10 cellular contexts compared by ENCODE assay signal in genomic region chr17:10013360-10014112, GRCh38.
DNase-seq lines count a peak whose midpoint lies in the region; ATAC-seq and TF ChIP-seq lines count a peak whose summit lies in the region.
"Had no signal": no experiment of that assay in that cellular context is flagged by ENCODE, and none has a peak within 500 bp of the region (broad histone marks: within the 10 kb centered on the region; RNA-seq: fewer than 3 reads in every experiment).

No MANE protein-coding gene starts in this region.

- H3K36me3 Mint-ChIP-seq in effector memory CD8-positive, alpha-beta T cell (ENCODE audit: insufficient read depth) = peaks cover under 1% of the 10 kb centered on the region
- no peaks in the 10 kb centered on the region for H3K36me3 Mint-ChIP-seq in type B pancreatic cell
- no peaks in the 10 kb centered on the region for H3K36me3 Mint-ChIP-seq in T-cell
- H3K36me3 Mint-ChIP-seq: activated naive CD8-positive, alpha-beta T cell had no signal

- H3K27ac Mint-ChIP-seq in effector memory CD8-positive, alpha-beta T cell = peak overlapping the region; percentile 22 to 44
- no peak overlapping the region for H3K27ac Mint-ChIP-seq in type B pancreatic cell
- H3K27ac Mint-ChIP-seq in T-cell = no peak overlapping the region
- H3K27ac Mint-ChIP-seq: activated naive CD8-positive, alpha-beta T cell; HFFc6 had no signal

- no peak for TF ChIP-seq CTCF in AG10803 (conservative IDR thresholded peaks at IDR 0.05; ENCODE audit: low read length)
- no peak for TF ChIP-seq CTCF in type B pancreatic cell (conservative IDR thresholded peaks at IDR 0.05)
- TF ChIP-seq CTCF in uterus (IDR thresholded peaks at IDR 0.05) = no peak

- ATAC-seq in GM19324 (IDR thresholded peaks at IDR 0.05; ENCODE audit: low FRiP score, unreplicated experiment) (peak; percentile 64), HG03108 (IDR thresholded peaks at IDR 0.05; ENCODE audit: unreplicated experiment) (peak; percentile 76), T-cell (replicated peaks in 1 of 4) (no peak)
- no peak for ATAC-seq in effector memory CD8-positive, alpha-beta T cell (replicated peaks)

- POLR2A ChIA-PET in T-cell (lab: Charles Lee) = no interaction called here

- no peaks in the 10 kb centered on the region for H3K9me3 ChIP-seq in uterus

- H3K4me3 ChIP-seq in AG10803 (ENCODE audit: low read length) (no peak overlapping the region), uterus (no peak overlapping the region)

- H3K4me1 Mint-ChIP-seq in effector memory CD8-positive, alpha-beta T cell (ENCODE audit: low read depth in 2 of 2) = peaks cover 7 to 15% of the 10 kb centered on the region in 2 donors
- H3K4me1 Mint-ChIP-seq in type B pancreatic cell (ENCODE audit: unreplicated experiment) = peaks cover 4% of the 10 kb centered on the region
- peaks cover 0 to 7% (median 0%) of the 10 kb centered on the region in 3 donors for H3K4me1 Mint-ChIP-seq in T-cell

- H3K4me1 ChIP-seq in uterus = no peaks in the 10 kb centered on the region

- H3K9me3 Mint-ChIP-seq in effector memory CD8-positive, alpha-beta T cell = no peaks in the 10 kb centered on the region
- H3K9me3 Mint-ChIP-seq in type B pancreatic cell (no peaks in the 10 kb centered on the region), T-cell (no peaks in the 10 kb centered on the region)
- H3K9me3 Mint-ChIP-seq: HFFc6 had no signal

- intact Hi-C loops in uterus (cut with DNase I; ENCODE audit: low total_unique reads) = no loop called here

- CTCF ChIA-PET in T-cell (lab: Charles Lee) = no interaction called here

- no peaks in the 10 kb centered on the region for H3K27me3 Mint-ChIP-seq in effector memory CD8-positive, alpha-beta T cell
- peaks cover 18% of the 10 kb centered on the region for H3K27me3 Mint-ChIP-seq in type B pancreatic cell
- H3K27me3 Mint-ChIP-seq in T-cell = peaks cover 0 to 2% of the 10 kb centered on the region in 2 donors
- H3K27me3 Mint-ChIP-seq: activated naive CD8-positive, alpha-beta T cell had no signal

- H3K27ac ChIP-seq in uterus = no peak overlapping the region

- no peaks in the 10 kb centered on the region for H3K27me3 ChIP-seq in uterus

- peak; percentile 78 for DNase-seq in AG10803 (ENCODE audit: low read depth)
- no peak for DNase-seq in effector memory CD8-positive, alpha-beta T cell
- DNase-seq in type B pancreatic cell (ENCODE audit: extremely low spot score, unreplicated experiment) = no peak
- no peak for DNase-seq in dermis blood vessel endothelial cell
- DNase-seq in T-cell = no peak
- no peak for DNase-seq in uterus
- DNase-seq: HFFc6 had no signal

- no peak for TF ChIP-seq POLR2A in uterus (IDR thresholded peaks at IDR 0.05)

- H3K4me3 Mint-ChIP-seq in effector memory CD8-positive, alpha-beta T cell = no peak overlapping the region
- H3K4me3 Mint-ChIP-seq in type B pancreatic cell = no peak overlapping the region
- H3K4me3 Mint-ChIP-seq in T-cell = no peak overlapping the region
- H3K4me3 Mint-ChIP-seq: activated naive CD8-positive, alpha-beta T cell; HFFc6 had no signal

- H3K36me3 ChIP-seq in uterus = no peaks in the 10 kb centered on the region

Comparison
In these comparisons a context has a peak if more than half of its experiments do, and no peak if none do; other contexts are left out.
1. ATAC-seq: peak in GM19324 (single experiment) and HG03108 (single experiment); none in effector memory CD8-positive, alpha-beta T cell (single experiment) and T-cell (0 of 4).
2. H3K27ac Mint-ChIP-seq: peak in effector memory CD8-positive, alpha-beta T cell (2 of 2); none in type B pancreatic cell (single experiment) and T-cell (0 of 2).